In genomic region chr22:27383896-27384295, GRCh38 we compare ENCODE assay signal across 29 cellular contexts.
"Had no signal": no experiment of that assay in that cellular context is flagged by ENCODE, and none has a peak within 500 bp of the region (broad histone marks: within the 10 kb centered on the region; RNA-seq: fewer than 3 reads in every experiment).

No MANE protein-coding gene starts in this region.

- H3K36me3 Mint-ChIP-seq: activated CD4-positive, alpha-beta memory T cell treated with anti-CD3 and anti-CD28 coated beads for 36 hours; activated CD8-positive, alpha-beta memory T cell treated with anti-CD3 and anti-CD28 coated beads, Interleukin-2, amount 10 ng/mL, durations not matched to agents 7 days and 5 days; activated naive CD4-positive, alpha-beta T cell treated with anti-CD3 and anti-CD28 coated beads, Interleukin-2, amount 50 U/mL, for 24 hours; activated naive CD8-positive, alpha-beta T cell treated with anti-CD3 and anti-CD28 coated beads for 36 hours had no signal

- H3K27me3 Mint-ChIP-seq: activated CD8-positive, alpha-beta memory T cell treated with anti-CD3 and anti-CD28 coated beads, Interleukin-2, amount 10 ng/mL, durations not matched to agents 7 days and 5 days had no signal

- H3K4me3 ChIP-seq: adrenal gland, body of pancreas, colonic mucosa had no signal

- H3K4me3 Mint-ChIP-seq: activated CD4-positive, alpha-beta memory T cell treated with anti-CD3 and anti-CD28 coated beads for 36 hours; activated CD4-positive, alpha-beta T cell treated with anti-CD3 and anti-CD28 coated beads for 36 hours; activated CD4-positive, alpha-beta T cell treated with anti-CD3 and anti-CD28 coated beads, Interleukin-2, amount 10 ng/mL, durations not matched to agents 24 days and 14 days; activated CD8-positive, alpha-beta memory T cell treated with anti-CD3 and anti-CD28 coated beads, Interleukin-2, amount 10 ng/mL, durations not matched to agents 7 days and 5 days; activated CD8-positive, alpha-beta T cell treated with anti-CD3 and anti-CD28 coated beads, Interleukin-2, amount 10 ng/mL, durations not matched to agents 7 days and 5 days; activated naive CD4-positive, alpha-beta T cell treated with anti-CD3 and anti-CD28 coated beads for 36 hours; activated naive CD4-positive, alpha-beta T cell treated with anti-CD3 and anti-CD28 coated beads, Interleukin-2, amount 50 U/mL, for 24 hours; activated naive CD8-positive, alpha-beta T cell treated with anti-CD3 and anti-CD28 coated beads for 36 hours; activated naive CD8-positive, alpha-beta T cell treated with anti-CD3 and anti-CD28 coated beads, Interleukin-2, amount 50 U/mL, for 24 hours; activated T-helper 1 cell treated with anti-CD3 and anti-CD28 coated beads, Interleukin-12 subunit alpha, Interleukin-12 subunit beta, Interleukin-2, Interleukin-4 antibody, amounts not matched to agents 30 ng/mL and 10 ng/mL and 1 ng/mL, durations not matched to agents 14 hours and 24 hours and 36 hours; endodermal cell had no signal

- H3K9me3 ChIP-seq: adrenal gland, body of pancreas, colonic mucosa had no signal

- H3K4me1 Mint-ChIP-seq: activated CD4-positive, alpha-beta T cell treated with anti-CD3 and anti-CD28 coated beads for 36 hours; activated CD4-positive, alpha-beta T cell treated with anti-CD3 and anti-CD28 coated beads, Interleukin-2, amount 10 ng/mL, durations not matched to agents 24 days and 14 days; activated CD8-positive, alpha-beta memory T cell treated with anti-CD3 and anti-CD28 coated beads, Interleukin-2, amount 10 ng/mL, durations not matched to agents 7 days and 5 days; activated naive CD4-positive, alpha-beta T cell treated with anti-CD3 and anti-CD28 coated beads, Interleukin-2, amount 50 U/mL, for 24 hours; activated naive CD8-positive, alpha-beta T cell treated with anti-CD3 and anti-CD28 coated beads for 36 hours; activated naive CD8-positive, alpha-beta T cell treated with anti-CD3 and anti-CD28 coated beads, Interleukin-2, amount 50 U/mL, for 24 hours; endodermal cell had no signal

- H3K9me3 Mint-ChIP-seq: activated CD4-positive, alpha-beta memory T cell treated with anti-CD3 and anti-CD28 coated beads for 36 hours; activated CD4-positive, alpha-beta T cell treated with anti-CD3 and anti-CD28 coated beads, Interleukin-2, amount 10 ng/mL, durations not matched to agents 24 days and 14 days; activated naive CD4-positive, alpha-beta T cell treated with anti-CD3 and anti-CD28 coated beads for 36 hours; activated naive CD4-positive, alpha-beta T cell treated with anti-CD3 and anti-CD28 coated beads, Interleukin-2, amount 50 U/mL, for 24 hours; activated naive CD8-positive, alpha-beta T cell treated with anti-CD3 and anti-CD28 coated beads for 36 hours; activated naive CD8-positive, alpha-beta T cell treated with anti-CD3 and anti-CD28 coated beads, Interleukin-2, amount 50 U/mL, for 24 hours; activated T-helper 1 cell treated with anti-CD3 and anti-CD28 coated beads, Interleukin-12 subunit alpha, Interleukin-12 subunit beta, Interleukin-2, Interleukin-4 antibody, amounts not matched to agents 30 ng/mL and 10 ng/mL and 1 ng/mL, durations not matched to agents 14 hours and 24 hours and 36 hours; activated T-helper 2 cell treated with anti-CD3 and anti-CD28 coated beads, Interferon-gamma antibody, Interleukin-2, Interleukin-4, amounts not matched to agents 10 μg/mL and 5 μg/mL and 100 μg/mL, durations not matched to agents 14 hours and 24 hours and 36 hours; endodermal cell had no signal

- H3K27ac ChIP-seq: adrenal gland, body of pancreas, colonic mucosa had no signal

- DNase-seq: activated CD4-positive, alpha-beta memory T cell treated with anti-CD3 and anti-CD28 coated beads for 36 hours; activated CD4-positive, alpha-beta T cell treated with anti-CD3 and anti-CD28 coated beads for 36 hours; activated CD4-positive, alpha-beta T cell treated with anti-CD3 and anti-CD28 coated beads, Interleukin-2, amount 10 ng/mL, durations not matched to agents 24 days and 14 days; activated CD4-positive, CD25-positive, alpha-beta regulatory T cell; activated CD4-positive, CD25-positive, alpha-beta regulatory T cell treated with anti-CD3 and anti-CD28 coated beads, Interleukin-2, amount 50 U/mL, for 72 hours; activated CD8-positive, alpha-beta memory T cell treated with anti-CD3 and anti-CD28 coated beads, Interleukin-2, amount 10 ng/mL, durations not matched to agents 7 days and 5 days; activated CD8-positive, alpha-beta memory T cell treated with anti-CD3 and anti-CD28 coated beads, Interleukin-2, amount 50 U/mL, for 4 hours; activated CD8-positive, alpha-beta T cell treated with anti-CD3 and anti-CD28 coated beads, Interleukin-2, amount 10 ng/mL, durations not matched to agents 7 days and 5 days; activated effector memory CD4-positive, alpha-beta T cell treated with anti-CD3 and anti-CD28 coated beads, Interleukin-2, amount 50 U/mL, for 16 hours; activated naive CD4-positive, alpha-beta T cell treated with anti-CD3 and anti-CD28 coated beads for 36 hours; activated naive CD8-positive, alpha-beta T cell treated with anti-CD3 and anti-CD28 coated beads for 36 hours; activated naive CD8-positive, alpha-beta T cell treated with anti-CD3 and anti-CD28 coated beads, Interleukin-2, amount 50 U/mL, for 24 hours; activated T-cell treated with anti-CD3 and anti-CD28 coated beads, Interleukin-2, amount 50 U/mL, for 1 hour; activated T-cell treated with anti-CD3 and anti-CD28 coated beads, Interleukin-2, amount 50 U/mL, for 48 hours; adrenal gland; amygdala; aorta; body of pancreas; caudate nucleus; cerebellar nuclear complex; colonic mucosa; effector memory CD4-positive, alpha-beta T cell; endodermal cell; foreskin fibroblast; head of caudate nucleus; T-helper 2 cell had no signal

- H3K27ac Mint-ChIP-seq: activated CD4-positive, alpha-beta memory T cell treated with anti-CD3 and anti-CD28 coated beads for 36 hours; activated CD4-positive, alpha-beta T cell treated with anti-CD3 and anti-CD28 coated beads for 36 hours; activated CD4-positive, alpha-beta T cell treated with anti-CD3 and anti-CD28 coated beads, Interleukin-2, amount 10 ng/mL, durations not matched to agents 24 days and 14 days; activated CD8-positive, alpha-beta memory T cell treated with anti-CD3 and anti-CD28 coated beads, Interleukin-2, amount 10 ng/mL, durations not matched to agents 7 days and 5 days; activated CD8-positive, alpha-beta T cell treated with anti-CD3 and anti-CD28 coated beads, Interleukin-2, amount 10 ng/mL, durations not matched to agents 7 days and 5 days; activated naive CD4-positive, alpha-beta T cell treated with anti-CD3 and anti-CD28 coated beads for 36 hours; activated naive CD4-positive, alpha-beta T cell treated with anti-CD3 and anti-CD28 coated beads, Interleukin-2, amount 50 U/mL, for 24 hours; activated naive CD8-positive, alpha-beta T cell treated with anti-CD3 and anti-CD28 coated beads for 36 hours; activated naive CD8-positive, alpha-beta T cell treated with anti-CD3 and anti-CD28 coated beads, Interleukin-2, amount 50 U/mL, for 24 hours; activated T-helper 1 cell treated with anti-CD3 and anti-CD28 coated beads, Interleukin-12 subunit alpha, Interleukin-12 subunit beta, Interleukin-2, Interleukin-4 antibody, amounts not matched to agents 30 ng/mL and 10 ng/mL and 1 ng/mL, durations not matched to agents 14 hours and 24 hours and 36 hours; activated T-helper 2 cell treated with anti-CD3 and anti-CD28 coated beads, Interferon-gamma antibody, Interleukin-2, Interleukin-4, amounts not matched to agents 10 μg/mL and 5 μg/mL and 100 μg/mL, durations not matched to agents 14 hours and 24 hours and 36 hours; endodermal cell had no signal

- H3K4me1 ChIP-seq: adrenal gland, colonic mucosa had no signal

- H3K36me3 ChIP-seq: adrenal gland, colonic mucosa had no signal
